In genomic region chr14:92686763-92687427, GRCh38 we compare ENCODE assay signal across 8 cellular contexts.
A peak's percentile ranks its signal among the peaks of the same experiment; 100 is the strongest.
DNase-seq lines count a peak whose midpoint lies in the region; ATAC-seq and TF ChIP-seq lines count a peak whose summit lies in the region.

No MANE protein-coding gene starts in this region.

- no peak overlapping the region for H3K27ac ChIP-seq in C4-2B

- H3K4me3 ChIP-seq in WI38 (ENCODE audit: low read depth, low read length) (no peak overlapping the region), kidney epithelial cell (ENCODE audit: low read depth, low read length) (peak overlapping the region; percentile 23)

- TF ChIP-seq CTCF in C4-2B (conservative IDR thresholded peaks at IDR 0.05) (peak; percentile 98), WI38 (IDR thresholded peaks at IDR 0.05; ENCODE audit: low read depth, low read length) (peak; percentile 94), kidney epithelial cell (IDR thresholded peaks at IDR 0.05; ENCODE audit: insufficient read depth, low read length, poor library complexity, severe bottlenecking) (peak; percentile 95)

- H3K36me3 ChIP-seq in kidney epithelial cell (ENCODE audit: control insufficient read depth, insufficient read depth, low read length), result no peaks in the 10 kb centered on the region

- H3K27me3 ChIP-seq in kidney epithelial cell (ENCODE audit: control insufficient read depth, insufficient read depth, low read length), result peaks cover 12% of the 10 kb centered on the region

- ATAC-seq in GM21529 (IDR thresholded peaks at IDR 0.05; ENCODE audit: unreplicated experiment) (peak; percentile 72), HG03095 (IDR thresholded peaks at IDR 0.05; ENCODE audit: unreplicated experiment) (no peak)

- DNase-seq in NCI-H146 treated with DMSO at 0.1 percent for 48 hours (lab: John Stamatoyannopoulos, UW; ENCODE audit: unreplicated experiment), result peak; percentile 30
- peak; percentile 69 for DNase-seq in cerebellar cortex (ENCODE audit: low spot score)
- no peak for DNase-seq in kidney epithelial cell (ENCODE audit: low read depth)
- peak; percentile 19 to 53 for DNase-seq in stimulated activated CD4-positive, alpha-beta T cell treated with anti-CD3 and anti-CD28 coated beads, Interleukin-1b, Interleukin-23, amount 100 ng/mL, for 1 hour (ENCODE audit: low read depth in 2 of 2)
